ENCODE assay signal across 1 cellular context in the genomic region with DNA sequence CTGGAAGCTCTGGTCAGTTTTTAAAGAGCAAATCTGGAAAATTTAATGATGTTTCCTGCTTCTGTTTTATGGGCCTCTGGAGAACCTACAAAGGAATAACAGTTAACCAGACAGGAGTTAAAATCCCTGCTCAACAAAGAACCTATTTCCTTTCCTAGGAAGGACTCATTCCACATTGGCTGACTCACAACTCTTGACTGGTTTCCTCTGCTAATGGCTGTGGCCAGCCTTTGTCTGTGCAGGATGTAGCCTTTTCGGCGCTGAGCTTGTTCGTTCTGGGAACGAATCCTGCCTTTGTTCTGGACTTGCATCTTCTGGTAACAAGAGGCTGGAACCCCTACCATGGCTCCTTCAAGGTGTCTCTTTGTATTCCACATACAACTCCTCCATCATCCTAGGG.
TF ChIP-seq lines count a peak whose summit lies in the region.

No MANE protein-coding gene starts in this region.

TF ChIP-seq in GM23338, 12 proteins besides CTCF, POLR2A, EP300 and RAD21 (continued from another document):
- no peak for TF ChIP-seq ZNF462 (CRISPR knock-in tag; IDR thresholded peaks at IDR 0.05)
- no peak for TF ChIP-seq EZH2 (IDR thresholded peaks at IDR 0.05; ENCODE audit: low read depth, unreplicated experiment)
- no peak for TF ChIP-seq POLR2AphosphoS5 (IDR thresholded peaks at IDR 0.05; ENCODE audit: low read depth)
TF ChIP-seq in GM23338: peak in this region for 0.
